Comparison of ENCODE assay signal across 1 cellular context in the genomic region with DNA sequence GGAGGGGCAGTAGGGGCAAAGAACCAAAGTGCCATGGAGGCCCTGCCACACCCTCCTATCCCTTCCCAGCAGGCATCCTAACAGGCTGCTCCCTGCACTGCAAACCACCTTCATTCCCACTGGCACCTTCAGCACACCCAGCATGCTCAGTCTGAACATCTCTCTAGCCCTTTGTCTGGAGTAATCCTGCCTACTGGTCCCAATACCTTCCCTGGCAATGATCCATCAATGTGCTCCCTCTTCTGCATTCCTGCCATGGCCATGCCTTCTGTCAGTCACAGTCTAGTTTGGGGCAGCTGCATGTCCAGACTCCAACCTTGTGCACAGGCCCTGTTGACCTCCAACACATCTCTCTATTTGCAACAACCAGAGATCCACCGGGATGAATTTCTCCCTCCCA.
TF ChIP-seq lines count a peak whose summit lies in the region.

No MANE protein-coding gene starts in this region.

TF ChIP-seq in GM12878, 131 proteins besides CTCF, POLR2A, EP300 and RAD21:
- no peak for TF ChIP-seq BRCA1 (IDR thresholded peaks at IDR 0.05; ENCODE audit: low read depth, low read length)
- no peak for TF ChIP-seq BMI1 (IDR thresholded peaks at IDR 0.05; ENCODE audit: borderline replicate concordance)
- TF ChIP-seq ZBTB4 (CRISPR knock-in tag; IDR thresholded peaks at IDR 0.05): no peak
- TF ChIP-seq ZZZ3 (IDR thresholded peaks at IDR 0.05; ENCODE audit: control insufficient read depth, insufficient read length, low read depth): no peak
- TF ChIP-seq YBX1 (IDR thresholded peaks at IDR 0.05): no peak
- no peak for TF ChIP-seq IKZF2 (IDR thresholded peaks at IDR 0.05)
- TF ChIP-seq STAT1 (conservative IDR thresholded peaks at IDR 0.05): no peak
- TF ChIP-seq, protein P1, sequence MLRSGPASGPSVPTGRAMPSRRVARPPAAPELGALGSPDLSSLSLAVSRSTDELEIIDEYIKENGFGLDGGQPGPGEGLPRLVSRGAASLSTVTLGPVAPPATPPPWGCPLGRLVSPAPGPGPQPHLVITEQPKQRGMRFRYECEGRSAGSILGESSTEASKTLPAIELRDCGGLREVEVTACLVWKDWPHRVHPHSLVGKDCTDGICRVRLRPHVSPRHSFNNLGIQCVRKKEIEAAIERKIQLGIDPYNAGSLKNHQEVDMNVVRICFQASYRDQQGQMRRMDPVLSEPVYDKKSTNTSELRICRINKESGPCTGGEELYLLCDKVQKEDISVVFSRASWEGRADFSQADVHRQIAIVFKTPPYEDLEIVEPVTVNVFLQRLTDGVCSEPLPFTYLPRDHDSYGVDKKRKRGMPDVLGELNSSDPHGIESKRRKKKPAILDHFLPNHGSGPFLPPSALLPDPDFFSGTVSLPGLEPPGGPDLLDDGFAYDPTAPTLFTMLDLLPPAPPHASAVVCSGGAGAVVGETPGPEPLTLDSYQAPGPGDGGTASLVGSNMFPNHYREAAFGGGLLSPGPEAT (IDR thresholded peaks at IDR 0.05; ENCODE audit: low read depth): no peak
